Comparison of ENCODE assay signal across 12 cellular contexts in genomic region chr2:58429285-58429874, GRCh38.
A peak's percentile ranks its signal among the peaks of the same experiment; 100 is the strongest.
DNase-seq lines count a peak whose midpoint lies in the region; ATAC-seq and TF ChIP-seq lines count a peak whose summit lies in the region.
"Had no signal": no experiment of that assay in that cellular context is flagged by ENCODE, and none has a peak within 500 bp of the region (broad histone marks: within the 10 kb centered on the region; RNA-seq: fewer than 3 reads in every experiment).

No MANE protein-coding gene starts in this region.

- no peak for ATAC-seq in naive thymus-derived CD8-positive, alpha-beta T cell
- ATAC-seq in HG03045 (IDR thresholded peaks at IDR 0.05; ENCODE audit: unreplicated experiment): no peak
- ATAC-seq in GM21825 (IDR thresholded peaks at IDR 0.05; ENCODE audit: unreplicated experiment): no peak
- ATAC-seq: activated CD8-positive, alpha-beta memory T cell treated with anti-CD3 and anti-CD28 coated beads, Interleukin-2, amount 10 ng/mL, durations not matched to agents 7 days and 5 days; PC-3 had no signal

- H4K20me1 ChIP-seq in H9 (ENCODE audit: control insufficient read depth, insufficient read depth, insufficient read length): no peaks in the 10 kb centered on the region

- no peak overlapping the region for H2BK5ac ChIP-seq in H9 (ENCODE audit: insufficient read length, low read length)

- H2BK20ac ChIP-seq in H9 (ENCODE audit: low read depth, low read length, poor library complexity, severe bottlenecking): no peak overlapping the region

- no CpG with 5 or more reads among the region's 4 CpGs for WGBS in H9 (ENCODE audit: extremely low coverage, insufficient read length, low lambda C conversion rate)
- 60 to 66% methylated on average over 4 of the region's 4 CpGs for WGBS in ectodermal cell, 2 experiments

- H3K4me1 ChIP-seq in H9 (ENCODE audit: insufficient read depth, low read length) (peaks cover 4% of the 10 kb centered on the region; the same call in 1 of the 2 replicates), ectodermal cell (ENCODE audit: control insufficient read depth, insufficient read depth, low read length) (no peaks in the 10 kb centered on the region), vagina (peaks cover 21% of the 10 kb centered on the region)

- H3K27ac ChIP-seq in H9 (ENCODE audit: insufficient read length, low read depth, low read length) (peak overlapping the region; percentile 35), ectodermal cell (ENCODE audit: insufficient read depth, low read depth, low read length, poor library complexity, severe bottlenecking) (peak overlapping the region; percentile 83), vagina (no peak overlapping the region)

- no peak overlapping the region for H3T11ph ChIP-seq in H9 (ENCODE audit: low read length)

- H3K27me3 Mint-ChIP-seq in CD14-positive monocyte (ENCODE audit: low read depth in 3 of 3) (peaks cover 22 to 27% (median 27%) of the 10 kb centered on the region in 3 donors), H9 (ENCODE audit: low read depth) (no peaks in the 10 kb centered on the region)
- peaks cover 20 to 60% (median 34%) of the 10 kb centered on the region in 5 donors for H3K27me3 Mint-ChIP-seq in naive thymus-derived CD8-positive, alpha-beta T cell

- H3K4me3 ChIP-seq in ectodermal cell (ENCODE audit: insufficient read depth, low read depth, low read length) (peak overlapping the region; percentile 51), vagina (no peak overlapping the region)

- H2AFZ ChIP-seq in H9 (ENCODE audit: low read length): peak overlapping the region; percentile 11

- H3K4ac ChIP-seq in H9 (ENCODE audit: low read depth, low read length): no peak overlapping the region

- peaks cover 12% of the 10 kb centered on the region for H3K4me1 Mint-ChIP-seq in CD14-positive monocyte
- peaks cover 35 to 46% of the 10 kb centered on the region in 2 experiments for H3K4me1 Mint-ChIP-seq in H9
- peaks cover 1 to 13% (median 11%) of the 10 kb centered on the region in 4 donors for H3K4me1 Mint-ChIP-seq in naive thymus-derived CD8-positive, alpha-beta T cell

- TF ChIP-seq CTCF in CD14-positive monocyte (IDR thresholded peaks at IDR 0.05) (no peak), H9 (conservative IDR thresholded peaks at IDR 0.05) (no peak), vagina (IDR thresholded peaks at IDR 0.05) (no peak)

- no peaks in the 10 kb centered on the region for H3K27me3 ChIP-seq in H9 (ENCODE audit: insufficient read depth, low read length)
- no peaks in the 10 kb centered on the region for H3K27me3 ChIP-seq in ectodermal cell (ENCODE audit: control insufficient read depth, insufficient read depth, low read length, poor library complexity, severe bottlenecking)
- no peaks in the 10 kb centered on the region for H3K27me3 ChIP-seq in vagina

- H3K9ac ChIP-seq in H9 (ENCODE audit: extremely low read depth, insufficient read length, low read length): peak overlapping the region; percentile 59

- peak overlapping the region; percentile 65 for H3K4me2 ChIP-seq in H9 (ENCODE audit: insufficient read depth, insufficient read length, low read length)

- H4K8ac ChIP-seq in H9 (replicated peaks; ENCODE audit: insufficient read length, low read depth, low read length): no peak overlapping the region

- H3K36me3 ChIP-seq in ectodermal cell (ENCODE audit: control insufficient read depth, insufficient read depth, low read length): no peaks in the 10 kb centered on the region
- H3K36me3 ChIP-seq in vagina: no peaks in the 10 kb centered on the region

- H3K79me1 ChIP-seq in H9 (ENCODE audit: insufficient read depth, low read depth, low read length, poor library complexity, severe bottlenecking): no peaks in the 10 kb centered on the region

- H3K79me2 ChIP-seq in H9 (ENCODE audit: insufficient read depth, low read length): no peaks in the 10 kb centered on the region

- H3K14ac ChIP-seq in H9 (ENCODE audit: insufficient read depth, low read length): peak overlapping the region; percentile 0; the same call in 1 of the 2 replicates

- intact Hi-C loops in CD14-positive monocyte (cut with micrococcal nuclease): no loop called here
- intact Hi-C loops in vagina (cut with DNase I): no loop called here

- H3K36me3 Mint-ChIP-seq in CD14-positive monocyte (no peaks in the 10 kb centered on the region), H9 (ENCODE audit: insufficient read depth in 1 of 3, low read depth in 3 of 3) (peaks cover 0 to 14% (median 4%) of the 10 kb centered on the region in 3 experiments; a peak in 4 of 7 replicates)
- H3K36me3 Mint-ChIP-seq in naive thymus-derived CD8-positive, alpha-beta T cell: no peaks in the 10 kb centered on the region
- H3K36me3 Mint-ChIP-seq: activated CD8-positive, alpha-beta memory T cell treated with anti-CD3 and anti-CD28 coated beads, Interleukin-2, amount 10 ng/mL, durations not matched to agents 7 days and 5 days had no signal

- no peak overlapping the region for H4K91ac ChIP-seq in H9 (ENCODE audit: insufficient read length, low read depth, low read length)

- no peak overlapping the region for H2BK12ac ChIP-seq in H9 (ENCODE audit: insufficient read length, low read depth, low read length)

- H2AK5ac ChIP-seq in H9 (ENCODE audit: insufficient read length, low read length): no peak overlapping the region

- H4K5ac ChIP-seq in H9 (ENCODE audit: insufficient read length, low read depth, low read length): no peak overlapping the region

- H3K9me3 ChIP-seq in H9 (ENCODE audit: control insufficient read depth, low read depth, low read length) (no peaks in the 10 kb centered on the region), ectodermal cell (ENCODE audit: control insufficient read depth, low read length) (no peaks in the 10 kb centered on the region), vagina (no peaks in the 10 kb centered on the region)

- H3K27ac Mint-ChIP-seq in CD14-positive monocyte (no peak overlapping the region), H9 (peak overlapping the region; percentile 97 to 100 (median 99))
- no peak overlapping the region for H3K27ac Mint-ChIP-seq in naive thymus-derived CD8-positive, alpha-beta T cell
- H3K27ac Mint-ChIP-seq: activated CD8-positive, alpha-beta memory T cell treated with anti-CD3 and anti-CD28 coated beads, Interleukin-2, amount 10 ng/mL, durations not matched to agents 7 days and 5 days had no signal

- no peak overlapping the region for H3K23ac ChIP-seq in H9 (ENCODE audit: insufficient read length, low read depth, low read length)

- no peak overlapping the region for H2BK120ac ChIP-seq in H9 (ENCODE audit: low read depth, low read length, poor library complexity, severe bottlenecking)

- no peak overlapping the region for H2BK15ac ChIP-seq in H9 (ENCODE audit: low read depth, low read length)

- H3K9me3 Mint-ChIP-seq in CD14-positive monocyte: peaks cover 0 to 4% (median 0%) of the 10 kb centered on the region in 7 donors
- no peaks in the 10 kb centered on the region for H3K9me3 Mint-ChIP-seq in H9
- no peaks in the 10 kb centered on the region for H3K9me3 Mint-ChIP-seq in naive thymus-derived CD8-positive, alpha-beta T cell

- DNase-seq in CD14-positive monocyte (ENCODE audit: low spot score): no peak
- no peak for DNase-seq in H9
- no peak for DNase-seq in naive thymus-derived CD8-positive, alpha-beta T cell
- DNase-seq in NCI-H128 (lab: John Stamatoyannopoulos, UW; ENCODE audit: unreplicated experiment): no peak
- no peak for DNase-seq in vagina (ENCODE audit: extremely low spot score in 2 of 2)
- DNase-seq: activated CD8-positive, alpha-beta memory T cell treated with anti-CD3 and anti-CD28 coated beads, Interleukin-2, amount 10 ng/mL, durations not matched to agents 7 days and 5 days; GOT3; NCI-H2081 treated with DMSO at 0.1 percent for 48 hours; PC-3 had no signal

- POLR2A ChIA-PET in naive thymus-derived CD8-positive, alpha-beta T cell (lab: Charles Lee): no interaction called here

- no peak for TF ChIP-seq POLR2A in vagina (IDR thresholded peaks at IDR 0.05)

- H3K4me3 Mint-ChIP-seq in CD14-positive monocyte (peak overlapping the region; percentile 54 to 70), H9 (peak overlapping the region; percentile 78 to 93)
- peak overlapping the region in 6 of 10 donors; percentile 38 to 71 (median 62) for H3K4me3 Mint-ChIP-seq in naive thymus-derived CD8-positive, alpha-beta T cell

- H3K56ac ChIP-seq in H9 (ENCODE audit: insufficient read length, low read depth, low read length): no peak overlapping the region

- H3K23me2 ChIP-seq in H9 (ENCODE audit: insufficient read length, low read depth, low read length, poor library complexity, severe bottlenecking): peaks cover 10% of the 10 kb centered on the region

- no peak overlapping the region for H3K18ac ChIP-seq in H9 (ENCODE audit: insufficient read length, low read depth, low read length)

Comparison
In these comparisons a context has a peak if more than half of its experiments do, and no peak if none do; other contexts are left out.
1. H3K27ac Mint-ChIP-seq: peak in H9 (3 of 3); none in CD14-positive monocyte (0 of 7) and naive thymus-derived CD8-positive, alpha-beta T cell (0 of 10).
2. Peak in every context shown above with its lines, with median percentiles within 50 percentile points of each other: H3K4me3 Mint-ChIP-seq.